ENCODE assay signal across 1 cellular context in the genomic region with DNA sequence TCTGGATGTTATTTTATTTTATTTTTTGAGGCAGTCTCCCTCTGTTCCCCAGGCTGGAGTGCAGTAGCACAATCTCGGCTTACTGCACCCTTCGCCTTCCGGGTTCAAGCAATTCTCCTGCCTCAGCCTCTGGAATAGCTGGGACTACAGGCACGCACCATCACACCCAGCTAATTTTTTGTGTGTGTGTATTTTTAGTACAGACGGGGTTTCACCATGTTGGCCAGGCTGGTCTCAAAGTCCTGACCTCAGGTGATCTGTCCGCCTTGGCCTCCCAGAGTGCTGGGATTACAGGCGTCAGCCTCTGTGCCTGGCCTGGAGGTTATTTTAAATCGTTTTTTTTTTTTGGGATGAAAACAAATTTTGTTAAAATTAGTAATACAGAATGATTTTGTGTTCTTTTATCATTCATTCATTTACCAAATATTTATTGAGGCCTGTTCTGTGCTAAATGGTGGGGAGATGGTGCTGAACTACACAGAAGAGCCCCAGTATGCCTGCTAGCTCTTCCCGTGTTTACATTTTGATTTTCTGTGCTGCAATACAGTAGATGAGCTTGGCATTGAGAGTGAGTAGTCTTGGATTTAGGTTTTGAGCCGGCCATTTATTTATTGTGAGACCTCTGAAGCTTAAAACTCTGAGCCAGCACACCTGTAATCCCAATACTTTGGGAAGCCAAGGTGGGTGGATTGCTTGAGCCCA.
A peak's percentile ranks its signal among the peaks of the same experiment; 100 is the strongest.
TF ChIP-seq lines count a peak whose summit lies in the region.

No MANE protein-coding gene starts in this region.

TF ChIP-seq in HepG2, 621 proteins besides CTCF, POLR2A, EP300 and RAD21 (continued from another document and continues in another):
- TF ChIP-seq, protein P1, sequence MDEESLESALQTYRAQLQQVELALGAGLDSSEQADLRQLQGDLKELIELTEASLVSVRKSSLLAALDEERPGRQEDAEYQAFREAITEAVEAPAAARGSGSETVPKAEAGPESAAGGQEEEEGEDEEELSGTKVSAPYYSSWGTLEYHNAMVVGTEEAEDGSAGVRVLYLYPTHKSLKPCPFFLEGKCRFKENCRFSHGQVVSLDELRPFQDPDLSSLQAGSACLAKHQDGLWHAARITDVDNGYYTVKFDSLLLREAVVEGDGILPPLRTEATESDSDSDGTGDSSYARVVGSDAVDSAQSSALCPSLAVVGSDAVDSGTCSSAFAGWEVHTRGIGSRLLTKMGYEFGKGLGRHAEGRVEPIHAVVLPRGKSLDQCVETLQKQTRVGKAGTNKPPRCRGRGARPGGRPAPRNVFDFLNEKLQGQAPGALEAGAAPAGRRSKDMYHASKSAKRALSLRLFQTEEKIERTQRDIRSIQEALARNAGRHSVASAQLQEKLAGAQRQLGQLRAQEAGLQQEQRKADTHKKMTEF (CRISPR knock-in tag; IDR thresholded peaks at IDR 0.05) = 0 out of 2 replicates have a peak, but pooled peaks have one; percentile 45
- no peak for TF ChIP-seq TBX3 (IDR thresholded peaks at IDR 0.05; ENCODE audit: borderline replicate concordance)
- TF ChIP-seq POGZ (CRISPR knock-in tag; IDR thresholded peaks at IDR 0.05) = 0 out of 2 replicates have a peak, but pooled peaks have one; percentile 26
- TF ChIP-seq EHMT2 (IDR thresholded peaks at IDR 0.05; ENCODE audit: borderline replicate concordance, low read depth, low read length) = no peak
- TF ChIP-seq ZNF44 (CRISPR knock-in tag; IDR thresholded peaks at IDR 0.05) = no peak
- TF ChIP-seq SAP130 (CRISPR knock-in tag; IDR thresholded peaks at IDR 0.05; ENCODE audit: low read depth) = peak; percentile 67
- no peak for TF ChIP-seq ZNF30 (CRISPR knock-in tag; IDR thresholded peaks at IDR 0.05)
- TF ChIP-seq, protein P2, sequence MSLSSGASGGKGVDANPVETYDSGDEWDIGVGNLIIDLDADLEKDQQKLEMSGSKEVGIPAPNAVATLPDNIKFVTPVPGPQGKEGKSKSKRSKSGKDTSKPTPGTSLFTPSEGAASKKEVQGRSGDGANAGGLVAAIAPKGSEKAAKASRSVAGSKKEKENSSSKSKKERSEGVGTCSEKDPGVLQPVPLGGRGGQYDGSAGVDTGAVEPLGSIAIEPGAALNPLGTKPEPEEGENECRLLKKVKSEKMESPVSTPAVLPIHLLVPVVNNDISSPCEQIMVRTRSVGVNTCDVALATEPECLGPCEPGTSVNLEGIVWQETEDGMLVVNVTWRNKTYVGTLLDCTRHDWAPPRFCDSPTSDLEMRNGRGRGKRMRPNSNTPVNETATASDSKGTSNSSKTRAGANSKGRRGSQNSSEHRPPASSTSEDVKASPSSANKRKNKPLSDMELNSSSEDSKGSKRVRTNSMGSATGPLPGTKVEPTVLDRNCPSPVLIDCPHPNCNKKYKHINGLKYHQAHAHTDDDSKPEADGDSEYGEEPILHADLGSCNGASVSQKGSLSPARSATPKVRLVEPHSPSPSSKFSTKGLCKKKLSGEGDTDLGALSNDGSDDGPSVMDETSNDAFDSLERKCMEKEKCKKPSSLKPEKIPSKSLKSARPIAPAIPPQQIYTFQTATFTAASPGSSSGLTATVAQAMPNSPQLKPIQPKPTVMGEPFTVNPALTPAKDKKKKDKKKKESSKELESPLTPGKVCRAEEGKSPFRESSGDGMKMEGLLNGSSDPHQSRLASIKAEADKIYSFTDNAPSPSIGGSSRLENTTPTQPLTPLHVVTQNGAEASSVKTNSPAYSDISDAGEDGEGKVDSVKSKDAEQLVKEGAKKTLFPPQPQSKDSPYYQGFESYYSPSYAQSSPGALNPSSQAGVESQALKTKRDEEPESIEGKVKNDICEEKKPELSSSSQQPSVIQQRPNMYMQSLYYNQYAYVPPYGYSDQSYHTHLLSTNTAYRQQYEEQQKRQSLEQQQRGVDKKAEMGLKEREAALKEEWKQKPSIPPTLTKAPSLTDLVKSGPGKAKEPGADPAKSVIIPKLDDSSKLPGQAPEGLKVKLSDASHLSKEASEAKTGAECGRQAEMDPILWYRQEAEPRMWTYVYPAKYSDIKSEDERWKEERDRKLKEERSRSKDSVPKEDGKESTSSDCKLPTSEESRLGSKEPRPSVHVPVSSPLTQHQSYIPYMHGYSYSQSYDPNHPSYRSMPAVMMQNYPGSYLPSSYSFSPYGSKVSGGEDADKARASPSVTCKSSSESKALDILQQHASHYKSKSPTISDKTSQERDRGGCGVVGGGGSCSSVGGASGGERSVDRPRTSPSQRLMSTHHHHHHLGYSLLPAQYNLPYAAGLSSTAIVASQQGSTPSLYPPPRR (CRISPR knock-in tag; IDR thresholded peaks at IDR 0.05; ENCODE audit: borderline replicate concordance) = no peak
- TF ChIP-seq ZSCAN20 (CRISPR knock-in tag; IDR thresholded peaks at IDR 0.05; ENCODE audit: borderline replicate concordance) = no peak
- TF ChIP-seq RFX5 (IDR thresholded peaks at IDR 0.05; ENCODE audit: low read depth, low read length) = no peak
- TF ChIP-seq SOX5 (CRISPR knock-in tag; IDR thresholded peaks at IDR 0.05; ENCODE audit: borderline replicate concordance) = peak; percentile 38; the same call in 1 of the 2 replicates
- no peak for TF ChIP-seq TCF12 (IDR thresholded peaks at IDR 0.05)
- no peak for TF ChIP-seq TCF12 (CRISPR knock-in tag; IDR thresholded peaks at IDR 0.05)
- no peak for TF ChIP-seq SOX13 (IDR thresholded peaks at IDR 0.05)
- TF ChIP-seq SOX13 (CRISPR knock-in tag; conservative IDR thresholded peaks at IDR 0.05 in 1 of 2, IDR thresholded peaks at IDR 0.05 in 1 of 2) = peak in 1 of 2 experiments; percentile 55; a peak in 2 of 4 replicates
- no peak for TF ChIP-seq REPIN1 (CRISPR knock-in tag; IDR thresholded peaks at IDR 0.05; ENCODE audit: borderline replicate concordance, low read depth)
- TF ChIP-seq, protein P3, sequence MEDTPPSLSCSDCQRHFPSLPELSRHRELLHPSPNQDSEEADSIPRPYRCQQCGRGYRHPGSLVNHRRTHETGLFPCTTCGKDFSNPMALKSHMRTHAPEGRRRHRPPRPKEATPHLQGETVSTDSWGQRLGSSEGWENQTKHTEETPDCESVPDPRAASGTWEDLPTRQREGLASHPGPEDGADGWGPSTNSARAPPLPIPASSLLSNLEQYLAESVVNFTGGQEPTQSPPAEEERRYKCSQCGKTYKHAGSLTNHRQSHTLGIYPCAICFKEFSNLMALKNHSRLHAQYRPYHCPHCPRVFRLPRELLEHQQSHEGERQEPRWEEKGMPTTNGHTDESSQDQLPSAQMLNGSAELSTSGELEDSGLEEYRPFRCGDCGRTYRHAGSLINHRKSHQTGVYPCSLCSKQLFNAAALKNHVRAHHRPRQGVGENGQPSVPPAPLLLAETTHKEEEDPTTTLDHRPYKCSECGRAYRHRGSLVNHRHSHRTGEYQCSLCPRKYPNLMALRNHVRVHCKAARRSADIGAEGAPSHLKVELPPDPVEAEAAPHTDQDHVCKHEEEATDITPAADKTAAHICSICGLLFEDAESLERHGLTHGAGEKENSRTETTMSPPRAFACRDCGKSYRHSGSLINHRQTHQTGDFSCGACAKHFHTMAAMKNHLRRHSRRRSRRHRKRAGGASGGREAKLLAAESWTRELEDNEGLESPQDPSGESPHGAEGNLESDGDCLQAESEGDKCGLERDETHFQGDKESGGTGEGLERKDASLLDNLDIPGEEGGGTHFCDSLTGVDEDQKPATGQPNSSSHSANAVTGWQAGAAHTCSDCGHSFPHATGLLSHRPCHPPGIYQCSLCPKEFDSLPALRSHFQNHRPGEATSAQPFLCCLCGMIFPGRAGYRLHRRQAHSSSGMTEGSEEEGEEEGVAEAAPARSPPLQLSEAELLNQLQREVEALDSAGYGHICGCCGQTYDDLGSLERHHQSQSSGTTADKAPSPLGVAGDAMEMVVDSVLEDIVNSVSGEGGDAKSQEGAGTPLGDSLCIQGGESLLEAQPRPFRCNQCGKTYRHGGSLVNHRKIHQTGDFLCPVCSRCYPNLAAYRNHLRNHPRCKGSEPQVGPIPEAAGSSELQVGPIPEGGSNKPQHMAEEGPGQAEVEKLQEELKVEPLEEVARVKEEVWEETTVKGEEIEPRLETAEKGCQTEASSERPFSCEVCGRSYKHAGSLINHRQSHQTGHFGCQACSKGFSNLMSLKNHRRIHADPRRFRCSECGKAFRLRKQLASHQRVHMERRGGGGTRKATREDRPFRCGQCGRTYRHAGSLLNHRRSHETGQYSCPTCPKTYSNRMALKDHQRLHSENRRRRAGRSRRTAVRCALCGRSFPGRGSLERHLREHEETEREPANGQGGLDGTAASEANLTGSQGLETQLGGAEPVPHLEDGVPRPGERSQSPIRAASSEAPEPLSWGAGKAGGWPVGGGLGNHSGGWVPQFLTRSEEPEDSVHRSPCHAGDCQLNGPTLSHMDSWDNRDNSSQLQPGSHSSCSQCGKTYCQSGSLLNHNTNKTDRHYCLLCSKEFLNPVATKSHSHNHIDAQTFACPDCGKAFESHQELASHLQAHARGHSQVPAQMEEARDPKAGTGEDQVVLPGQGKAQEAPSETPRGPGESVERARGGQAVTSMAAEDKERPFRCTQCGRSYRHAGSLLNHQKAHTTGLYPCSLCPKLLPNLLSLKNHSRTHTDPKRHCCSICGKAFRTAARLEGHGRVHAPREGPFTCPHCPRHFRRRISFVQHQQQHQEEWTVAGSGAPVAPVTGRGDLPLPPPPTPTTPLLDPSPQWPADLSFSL (CRISPR knock-in tag; IDR thresholded peaks at IDR 0.05) = peak; percentile 83
- no peak for TF ChIP-seq IRF2 (CRISPR knock-in tag; IDR thresholded peaks at IDR 0.05)
- TF ChIP-seq ZNF17 (CRISPR knock-in tag; IDR thresholded peaks at IDR 0.05) = no peak
- peak; percentile 36; the same call in 1 of the 2 replicates for TF ChIP-seq SP5 (CRISPR knock-in tag; IDR thresholded peaks at IDR 0.05; ENCODE audit: borderline replicate concordance, low read depth)
- TF ChIP-seq SIN3B (IDR thresholded peaks at IDR 0.05; ENCODE audit: low read length) = no peak
- TF ChIP-seq, protein P4, sequence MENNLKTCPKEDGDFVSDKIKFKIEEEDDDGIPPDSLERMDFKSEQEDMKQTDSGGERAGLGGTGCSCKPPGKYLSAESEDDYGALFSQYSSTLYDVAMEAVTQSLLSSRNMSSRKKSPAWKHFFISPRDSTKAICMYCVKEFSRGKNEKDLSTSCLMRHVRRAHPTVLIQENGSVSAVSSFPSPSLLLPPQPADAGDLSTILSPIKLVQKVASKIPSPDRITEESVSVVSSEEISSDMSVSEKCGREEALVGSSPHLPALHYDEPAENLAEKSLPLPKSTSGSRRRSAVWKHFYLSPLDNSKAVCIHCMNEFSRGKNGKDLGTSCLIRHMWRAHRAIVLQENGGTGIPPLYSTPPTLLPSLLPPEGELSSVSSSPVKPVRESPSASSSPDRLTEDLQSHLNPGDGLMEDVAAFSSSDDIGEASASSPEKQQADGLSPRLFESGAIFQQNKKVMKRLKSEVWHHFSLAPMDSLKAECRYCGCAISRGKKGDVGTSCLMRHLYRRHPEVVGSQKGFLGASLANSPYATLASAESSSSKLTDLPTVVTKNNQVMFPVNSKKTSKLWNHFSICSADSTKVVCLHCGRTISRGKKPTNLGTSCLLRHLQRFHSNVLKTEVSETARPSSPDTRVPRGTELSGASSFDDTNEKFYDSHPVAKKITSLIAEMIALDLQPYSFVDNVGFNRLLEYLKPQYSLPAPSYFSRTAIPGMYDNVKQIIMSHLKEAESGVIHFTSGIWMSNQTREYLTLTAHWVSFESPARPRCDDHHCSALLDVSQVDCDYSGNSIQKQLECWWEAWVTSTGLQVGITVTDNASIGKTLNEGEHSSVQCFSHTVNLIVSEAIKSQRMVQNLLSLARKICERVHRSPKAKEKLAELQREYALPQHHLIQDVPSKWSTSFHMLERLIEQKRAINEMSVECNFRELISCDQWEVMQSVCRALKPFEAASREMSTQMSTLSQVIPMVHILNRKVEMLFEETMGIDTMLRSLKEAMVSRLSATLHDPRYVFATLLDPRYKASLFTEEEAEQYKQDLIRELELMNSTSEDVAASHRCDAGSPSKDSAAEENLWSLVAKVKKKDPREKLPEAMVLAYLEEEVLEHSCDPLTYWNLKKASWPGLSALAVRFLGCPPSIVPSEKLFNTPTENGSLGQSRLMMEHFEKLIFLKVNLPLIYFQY (CRISPR knock-in tag; IDR thresholded peaks at IDR 0.05; ENCODE audit: borderline replicate concordance) = no peak
- peak; percentile 63 for TF ChIP-seq BCL6 (CRISPR knock-in tag; IDR thresholded peaks at IDR 0.05)
- TF ChIP-seq RBM22 (optimal IDR thresholded peaks at IDR 0.05; ENCODE audit: low read length) = peak; percentile 9
- TF ChIP-seq ZNF382 (CRISPR knock-in tag; IDR thresholded peaks at IDR 0.05; ENCODE audit: borderline replicate concordance) = no peak
- TF ChIP-seq KLF13 (CRISPR knock-in tag; IDR thresholded peaks at IDR 0.05) = no peak
- TF ChIP-seq, protein P5, sequence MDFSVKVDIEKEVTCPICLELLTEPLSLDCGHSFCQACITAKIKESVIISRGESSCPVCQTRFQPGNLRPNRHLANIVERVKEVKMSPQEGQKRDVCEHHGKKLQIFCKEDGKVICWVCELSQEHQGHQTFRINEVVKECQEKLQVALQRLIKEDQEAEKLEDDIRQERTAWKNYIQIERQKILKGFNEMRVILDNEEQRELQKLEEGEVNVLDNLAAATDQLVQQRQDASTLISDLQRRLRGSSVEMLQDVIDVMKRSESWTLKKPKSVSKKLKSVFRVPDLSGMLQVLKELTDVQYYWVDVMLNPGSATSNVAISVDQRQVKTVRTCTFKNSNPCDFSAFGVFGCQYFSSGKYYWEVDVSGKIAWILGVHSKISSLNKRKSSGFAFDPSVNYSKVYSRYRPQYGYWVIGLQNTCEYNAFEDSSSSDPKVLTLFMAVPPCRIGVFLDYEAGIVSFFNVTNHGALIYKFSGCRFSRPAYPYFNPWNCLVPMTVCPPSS (IDR thresholded peaks at IDR 0.05) = no peak
- TF ChIP-seq, protein P6, sequence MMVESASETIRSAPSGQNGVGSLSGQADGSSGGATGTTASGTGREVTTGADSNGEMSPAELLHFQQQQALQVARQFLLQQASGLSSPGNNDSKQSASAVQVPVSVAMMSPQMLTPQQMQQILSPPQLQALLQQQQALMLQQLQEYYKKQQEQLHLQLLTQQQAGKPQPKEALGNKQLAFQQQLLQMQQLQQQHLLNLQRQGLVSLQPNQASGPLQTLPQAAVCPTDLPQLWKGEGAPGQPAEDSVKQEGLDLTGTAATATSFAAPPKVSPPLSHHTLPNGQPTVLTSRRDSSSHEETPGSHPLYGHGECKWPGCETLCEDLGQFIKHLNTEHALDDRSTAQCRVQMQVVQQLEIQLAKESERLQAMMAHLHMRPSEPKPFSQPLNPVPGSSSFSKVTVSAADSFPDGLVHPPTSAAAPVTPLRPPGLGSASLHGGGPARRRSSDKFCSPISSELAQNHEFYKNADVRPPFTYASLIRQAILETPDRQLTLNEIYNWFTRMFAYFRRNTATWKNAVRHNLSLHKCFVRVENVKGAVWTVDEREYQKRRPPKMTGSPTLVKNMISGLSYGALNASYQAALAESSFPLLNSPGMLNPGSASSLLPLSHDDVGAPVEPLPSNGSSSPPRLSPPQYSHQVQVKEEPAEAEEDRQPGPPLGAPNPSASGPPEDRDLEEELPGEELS (CRISPR knock-in tag; IDR thresholded peaks at IDR 0.05) = peak; percentile 30; the same call in 1 of the 2 replicates
- TF ChIP-seq FOXA1 (IDR thresholded peaks at IDR 0.05) = no peak
- no peak; the same call in 1 of the 2 replicates for TF ChIP-seq FOXA1 (CRISPR knock-in tag; IDR thresholded peaks at IDR 0.05)
- no peak for TF ChIP-seq ZNF550 (CRISPR knock-in tag; IDR thresholded peaks at IDR 0.05; ENCODE audit: borderline replicate concordance)
- TF ChIP-seq ZNF772 (CRISPR knock-in tag; IDR thresholded peaks at IDR 0.05) = no peak
- TF ChIP-seq TEAD3 (CRISPR knock-in tag; optimal IDR thresholded peaks at IDR 0.05; ENCODE audit: borderline replicate concordance) = peak; percentile 15
- 0 out of 2 replicates have a peak, but pooled peaks have one; percentile 10 for TF ChIP-seq YEATS4 (CRISPR knock-in tag; IDR thresholded peaks at IDR 0.05; ENCODE audit: borderline replicate concordance)
- TF ChIP-seq SP4 (CRISPR knock-in tag; IDR thresholded peaks at IDR 0.05) = no peak
- TF ChIP-seq EEA1 (CRISPR knock-in tag; IDR thresholded peaks at IDR 0.05; ENCODE audit: borderline replicate concordance) = no peak
- no peak for TF ChIP-seq ZFP1 (CRISPR knock-in tag; IDR thresholded peaks at IDR 0.05)
- TF ChIP-seq PITX1 (CRISPR knock-in tag; IDR thresholded peaks at IDR 0.05) = no peak
